11 cellular contexts compared by ENCODE assay signal in genomic region chr14:69768873-69769272, GRCh38. TPM values are rescaled to one million over a fixed set of nuclear protein-coding genes. Genes with fewer than 3 reads are reported as not detected.
A peak's percentile ranks its signal among the peaks of the same experiment; 100 is the strongest.
DNase-seq lines count a peak whose midpoint lies in the region; ATAC-seq and TF ChIP-seq lines count a peak whose summit lies in the region.
"Had no signal": no experiment of that assay in that cellular context is flagged by ENCODE, and none has a peak within 500 bp of the region (broad histone marks: within the 10 kb centered on the region; RNA-seq: fewer than 3 reads in every experiment).

No MANE protein-coding gene starts in this region.

- peaks cover 39% of the 10 kb centered on the region for H3F3A ChIP-seq in SK-N-SH (replicated peaks; ENCODE audit: insufficient read depth)
- H3F3A ChIP-seq in smooth muscle cell (ENCODE audit: low read depth): peaks cover 34% of the 10 kb centered on the region

- H3K27me3 ChIP-seq in SK-N-SH (ENCODE audit: insufficient read depth) (no peaks in the 10 kb centered on the region), iPS-15b (ENCODE audit: control insufficient read depth, insufficient read depth, low read length) (no peaks in the 10 kb centered on the region), smooth muscle cell (ENCODE audit: low read depth) (no peaks in the 10 kb centered on the region)

- H3K4me3 ChIP-seq in SK-N-SH (ENCODE audit: low read depth in 2 of 2, low read length in 1 of 2) (peak overlapping the region; percentile 97 to 100), iPS-15b (ENCODE audit: low read depth, low read length) (peak overlapping the region; percentile 82), smooth muscle cell (peak overlapping the region; percentile 99)

- no peak overlapping the region for H2AFZ ChIP-seq in SK-N-SH (ENCODE audit: low read depth)
- no peak overlapping the region for H2AFZ ChIP-seq in smooth muscle cell (ENCODE audit: low read depth)

- H3K9me2 ChIP-seq in SK-N-SH: no peaks in the 10 kb centered on the region

- H3K36me3 Mint-ChIP-seq in activated CD8-positive, alpha-beta T cell treated with anti-CD3 and anti-CD28 coated beads, Interleukin-2, amount 10 ng/mL, durations not matched to agents 7 days and 5 days (ENCODE audit: low read depth): peaks cover 71% of the 10 kb centered on the region

- H3K27ac Mint-ChIP-seq in activated CD8-positive, alpha-beta T cell treated with anti-CD3 and anti-CD28 coated beads, Interleukin-2, amount 10 ng/mL, durations not matched to agents 7 days and 5 days: peak overlapping the region; percentile 100

- peak overlapping the region; percentile 100; the same call in 1 of the 2 replicates for H3K9ac ChIP-seq in SK-N-SH
- H3K9ac ChIP-seq in iPS-15b (ENCODE audit: low read depth, low read length): no peak overlapping the region
- H3K9ac ChIP-seq in smooth muscle cell (ENCODE audit: low read depth): no peak overlapping the region

- H3K9me3 Mint-ChIP-seq in activated CD8-positive, alpha-beta T cell treated with anti-CD3 and anti-CD28 coated beads, Interleukin-2, amount 10 ng/mL, durations not matched to agents 7 days and 5 days (ENCODE audit: insufficient read depth): peaks cover 9% of the 10 kb centered on the region

- H3K4me1 Mint-ChIP-seq in activated CD8-positive, alpha-beta T cell treated with anti-CD3 and anti-CD28 coated beads, Interleukin-2, amount 10 ng/mL, durations not matched to agents 7 days and 5 days (ENCODE audit: low read depth): peaks cover 62% of the 10 kb centered on the region

- TF ChIP-seq CTCF in SK-N-SH (IDR thresholded peaks at IDR 0.05): no peak
- TF ChIP-seq CTCF in smooth muscle cell (IDR thresholded peaks at IDR 0.05; ENCODE audit: borderline replicate concordance, insufficient read depth, poor library complexity, severe bottlenecking): no peak

- H3K4me1 ChIP-seq in SK-N-SH (ENCODE audit: control insufficient read depth in 1 of 2, insufficient read depth in 2 of 2, low read depth in 1 of 2, low read length in 1 of 2) (peaks cover 7 to 23% of the 10 kb centered on the region in 2 experiments; a peak in 3 of 4 replicates), iPS-15b (ENCODE audit: control insufficient read depth, insufficient read depth, low read length) (peaks cover 7% of the 10 kb centered on the region), smooth muscle cell (ENCODE audit: low read depth) (peaks cover 24% of the 10 kb centered on the region)

- 92% methylated on average over 8 of the region's 8 CpGs for WGBS in SK-N-SH (ENCODE audit: low lambda C conversion rate)
- 87% methylated on average over 8 of the region's 8 CpGs for WGBS in smooth muscle cell (ENCODE audit: low lambda C conversion rate)

- H3K27ac ChIP-seq in SK-N-SH (ENCODE audit: low read depth in 2 of 2, low read length in 1 of 2) (no peak overlapping the region), smooth muscle cell (ENCODE audit: low read depth) (peak overlapping the region; percentile 100)

- H3K9me3 ChIP-seq in SK-N-SH: no peaks in the 10 kb centered on the region
- no peaks in the 10 kb centered on the region for H3K9me3 ChIP-seq in iPS-15b (ENCODE audit: control insufficient read depth, insufficient read depth, low read length)
- H3K9me3 ChIP-seq in smooth muscle cell (replicated peaks; ENCODE audit: low read depth): no peaks in the 10 kb centered on the region

- no peak for TF ChIP-seq EP300 in SK-N-SH (IDR thresholded peaks at IDR 0.05; ENCODE audit: borderline replicate concordance in 1 of 2, low read depth in 1 of 2, low read length in 1 of 2)

- peak overlapping the region; percentile 98 for H3K4me3 Mint-ChIP-seq in activated CD8-positive, alpha-beta T cell treated with anti-CD3 and anti-CD28 coated beads, Interleukin-2, amount 10 ng/mL, durations not matched to agents 7 days and 5 days

- no peaks in the 10 kb centered on the region for H3K27me3 Mint-ChIP-seq in activated CD8-positive, alpha-beta T cell treated with anti-CD3 and anti-CD28 coated beads, Interleukin-2, amount 10 ng/mL, durations not matched to agents 7 days and 5 days (ENCODE audit: low read depth)

- CTCF ChIA-PET in SK-N-SH (lab: Yijun Ruan, JAX): no interaction called here
- CTCF ChIA-PET in activated CD8-positive, alpha-beta T cell treated with anti-CD3 and anti-CD28 coated beads, Interleukin-2, amount 10 ng/mL, durations not matched to agents 7 days and 5 days (lab: Charles Lee): no interaction called here

- POLR2A ChIA-PET in SK-N-SH (lab: Yijun Ruan, JAX): no interaction called here
- POLR2A ChIA-PET in activated CD8-positive, alpha-beta T cell treated with anti-CD3 and anti-CD28 coated beads, Interleukin-2, amount 10 ng/mL, durations not matched to agents 7 days and 5 days (lab: Charles Lee): interaction anchor here (3.3 kb wide), 1 partner anchor 157 kb away, joined by 21 read pairs; the partner anchor contains the start of gene SUSD6

- TF ChIP-seq RAD21 in SK-N-SH (IDR thresholded peaks at IDR 0.05; ENCODE audit: low read length): no peak

- peaks cover 37% of the 10 kb centered on the region for H4K20me1 ChIP-seq in SK-N-SH (ENCODE audit: insufficient read depth)
- peaks cover 68% of the 10 kb centered on the region for H4K20me1 ChIP-seq in smooth muscle cell (ENCODE audit: low read depth)

- no peak for DNase-seq in SK-N-SH
- DNase-seq in activated CD8-positive, alpha-beta T cell treated with anti-CD3 and anti-CD28 coated beads, Interleukin-2, amount 10 ng/mL, durations not matched to agents 7 days and 5 days: no peak
- DNase-seq in smooth muscle cell (lab: John Stamatoyannopoulos, UW; ENCODE audit: unreplicated experiment): no peak
- DNase-seq in glomerular visceral epithelial cell (ENCODE audit: extremely low spot score): no peak
- DNase-seq in NCI-H2227 (lab: John Stamatoyannopoulos, UW; ENCODE audit: unreplicated experiment): no peak
- DNase-seq: 8988T; NCI-H526 treated with DMSO at 0.1 percent for 48 hours; stimulated activated CD8-positive, alpha-beta memory T cell treated with anti-CD3 and anti-CD28 coated beads, Interleukin-4, amount 100 ng/mL, for 48 hours had no signal

- H3K36me3 ChIP-seq in SK-N-SH (replicated peaks in 1 of 2; ENCODE audit: control insufficient read depth in 1 of 2, insufficient read depth in 2 of 2, low read length in 1 of 2) (peaks cover 56 to 60% of the 10 kb centered on the region in 2 experiments), iPS-15b (ENCODE audit: control insufficient read depth, insufficient read depth, low read length) (peaks cover 44% of the 10 kb centered on the region), smooth muscle cell (ENCODE audit: low read depth) (peaks cover 28% of the 10 kb centered on the region)

- H3K79me2 ChIP-seq in SK-N-SH (ENCODE audit: insufficient read depth) (peaks cover 48% of the 10 kb centered on the region), smooth muscle cell (ENCODE audit: low read depth) (peaks cover 37% of the 10 kb centered on the region)

- ATAC-seq in SK-N-SH treated with all-trans-retinoic acid at 6 μM for 48 hours (no peak), HG02884 (IDR thresholded peaks at IDR 0.05; ENCODE audit: unreplicated experiment) (no peak)
- no peak for ATAC-seq in activated CD8-positive, alpha-beta T cell treated with anti-CD3 and anti-CD28 coated beads, Interleukin-2, amount 10 ng/mL, durations not matched to agents 7 days and 5 days

- peak overlapping the region; percentile 84 for H3K4me2 ChIP-seq in SK-N-SH
- peak overlapping the region; percentile 97 for H3K4me2 ChIP-seq in smooth muscle cell

TF ChIP-seq in SK-N-SH treated with all-trans-retinoic acid at 6 μM for 48 hours, 23 proteins besides CTCF, POLR2A, EP300 and RAD21 (continues in another document):
- TF ChIP-seq ISL1 (CRISPR knock-in tag; IDR thresholded peaks at IDR 0.05): no peak
- TF ChIP-seq SNAI2 (CRISPR knock-in tag; IDR thresholded peaks at IDR 0.05): no peak
- no peak for TF ChIP-seq ZNF565 (CRISPR knock-in tag; conservative IDR thresholded peaks at IDR 0.05; ENCODE audit: low read depth)
- TF ChIP-seq ZC3H10 (CRISPR knock-in tag; IDR thresholded peaks at IDR 0.05): no peak
- no peak for TF ChIP-seq CREB5 (CRISPR knock-in tag; IDR thresholded peaks at IDR 0.05; ENCODE audit: low read depth)
- no peak for TF ChIP-seq PPARA (CRISPR knock-in tag; IDR thresholded peaks at IDR 0.05; ENCODE audit: borderline replicate concordance)
- no peak for TF ChIP-seq BACH2 (CRISPR knock-in tag; IDR thresholded peaks at IDR 0.05; ENCODE audit: borderline replicate concordance)

RNA-seq across cellular contexts. Expression of gene SRSF5, which starts 1.9 kb away (rescaled TPM):
- polyA plus RNA-seq in SK-N-SH (2012; rRNA removed) (324 and 395 TPM in 2 replicates), smooth muscle cell (201 and 300 TPM in 2 replicates)
- polyA plus RNA-seq in SK-N-SH (2012; cell fraction: cytosol; rRNA removed): 305 and 400 TPM in 2 replicates
- polyA plus RNA-seq in SK-N-SH (2012; cell fraction: nucleus; rRNA removed): 682 and 1,159 TPM in 2 replicates
- 100 to 1,000 TPM; 283 to 301 TPM for total RNA-seq in activated CD8-positive, alpha-beta T cell treated with anti-CD3 and anti-CD28 coated beads, Interleukin-2, amount 10 ng/mL, durations not matched to agents 7 days and 5 days
- total RNA-seq in smooth muscle cell: 197 and 246 TPM in 2 replicates

RNA-seq across cellular contexts. Expression of gene SLC10A1, which starts 28.2 kb away (rescaled TPM):
- polyA plus RNA-seq in SK-N-SH (2012; rRNA removed) (not detected in 2 replicates), smooth muscle cell (0.10 and 0.27 TPM in 2 replicates)
- not detected in 2 replicates for polyA plus RNA-seq in SK-N-SH (2012; cell fraction: cytosol; rRNA removed)
- polyA plus RNA-seq in SK-N-SH (2012; cell fraction: nucleus; rRNA removed): not detected in 2 replicates
- total RNA-seq in activated CD8-positive, alpha-beta T cell treated with anti-CD3 and anti-CD28 coated beads, Interleukin-2, amount 10 ng/mL, durations not matched to agents 7 days and 5 days: not detected
- 0.58 TPM in 1 of 2 replicates, not detected in the other for total RNA-seq in smooth muscle cell
